ENCODE assay signal across 1 cellular context in genomic region chr17:8922923-8923322, GRCh38.
TF ChIP-seq lines count a peak whose summit lies in the region.

No MANE protein-coding gene starts in this region.

TF ChIP-seq in IMR-90, 13 proteins besides CTCF, POLR2A, EP300 and RAD21:
- no peak for TF ChIP-seq SMC3 (IDR thresholded peaks at IDR 0.05; ENCODE audit: low read depth, low read length)
- no peak for TF ChIP-seq FOS (IDR thresholded peaks at IDR 0.05; ENCODE audit: low read depth, low read length)
- no peak for TF ChIP-seq MAZ (IDR thresholded peaks at IDR 0.05; ENCODE audit: borderline replicate concordance, low read depth, low read length)
- TF ChIP-seq RFX5 (IDR thresholded peaks at IDR 0.05; ENCODE audit: low read depth, low read length): no peak
- TF ChIP-seq NFE2L2 (IDR thresholded peaks at IDR 0.05; ENCODE audit: low read depth, low read length): no peak
